In the genomic region with DNA sequence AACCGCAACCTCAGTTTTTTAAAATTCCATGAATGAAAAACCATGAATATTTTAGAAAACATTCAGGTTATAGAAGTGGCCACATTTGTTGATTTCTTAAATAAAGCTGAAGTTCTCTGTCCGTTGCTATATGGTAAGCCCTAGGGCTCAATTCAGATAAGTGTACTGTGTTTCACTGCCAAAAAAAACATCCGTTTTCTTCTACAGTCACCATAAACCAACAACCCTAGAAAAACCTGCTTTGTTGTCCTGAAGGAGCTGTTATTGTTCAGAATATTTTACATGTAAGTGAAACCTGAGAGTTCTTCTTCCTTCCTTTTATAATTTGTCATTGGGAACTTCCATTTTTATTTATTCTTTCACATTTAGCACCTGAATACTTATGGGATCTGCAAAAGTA, we compare ENCODE assay signal across 17 cellular contexts.
DNase-seq lines count a peak whose midpoint lies in the region; ATAC-seq and TF ChIP-seq lines count a peak whose summit lies in the region.
"Had no signal": no experiment of that assay in that cellular context is flagged by ENCODE, and none has a peak within 500 bp of the region (broad histone marks: within the 10 kb centered on the region; RNA-seq: fewer than 3 reads in every experiment).

No MANE protein-coding gene starts in this region.

- DNase-seq in EH (ENCODE audit: low read depth) (peak; percentile 52), NCI-H146 treated with DMSO at 0.1 percent for 48 hours (lab: John Stamatoyannopoulos, UW; ENCODE audit: unreplicated experiment) (peak; percentile 20), left kidney (ENCODE audit: low read depth, low spot score) (peak; percentile 43), cerebellar cortex (ENCODE audit: low spot score) (no peak), hippocampal formation (lab: John Stamatoyannopoulos, UW) (no peak), thyroid gland (no peak)
- DNase-seq in activated CD8-positive, alpha-beta T cell treated with anti-CD3 and anti-CD28 coated beads for 36 hours = no peak
- DNase-seq: activated CD8-positive, alpha-beta memory T cell treated with anti-CD3 and anti-CD28 coated beads, Interleukin-2, amount 50 U/mL, for 48 hours; AML-193; Calu3; GDM1; heart left ventricle; naive thymus-derived CD8-positive, alpha-beta T cell; NCI-H1930; Right ventricle myocardium superior had no signal

- ATAC-seq in activated CD8-positive, alpha-beta T cell treated with anti-CD3 and anti-CD28 coated beads for 36 hours = no peak
- ATAC-seq: heart left ventricle; naive thymus-derived CD8-positive, alpha-beta T cell had no signal

- CTCF ChIA-PET in activated CD8-positive, alpha-beta T cell treated with anti-CD3 and anti-CD28 coated beads for 36 hours (lab: Charles Lee) = no interaction called here

- no peak overlapping the region for H3K4me3 ChIP-seq in thyroid gland (replicated peaks in 1 of 3)
- H3K4me3 ChIP-seq: heart left ventricle had no signal

- H3K36me3 Mint-ChIP-seq in activated CD8-positive, alpha-beta T cell treated with anti-CD3 and anti-CD28 coated beads for 36 hours (ENCODE audit: low read depth) = no peaks in the 10 kb centered on the region
- H3K36me3 Mint-ChIP-seq: naive thymus-derived CD8-positive, alpha-beta T cell had no signal

- intact Hi-C loops in activated CD8-positive, alpha-beta T cell treated with anti-CD3 and anti-CD28 coated beads for 36 hours (cut with micrococcal nuclease) = no loop called here
- intact Hi-C loops in thyroid gland (cut with DNase I) = no loop called here

- H3K27me3 ChIP-seq in thyroid gland = no peaks in the 10 kb centered on the region

- H3K27ac ChIP-seq in VCaP = peak overlapping the region; percentile 63
- no peak overlapping the region for H3K27ac ChIP-seq in thyroid gland
- H3K27ac ChIP-seq: heart left ventricle had no signal

- H3K4me1 Mint-ChIP-seq in activated CD8-positive, alpha-beta T cell treated with anti-CD3 and anti-CD28 coated beads for 36 hours (ENCODE audit: low read depth) = no peaks in the 10 kb centered on the region
- H3K4me1 Mint-ChIP-seq: naive thymus-derived CD8-positive, alpha-beta T cell had no signal

- no peaks in the 10 kb centered on the region for H3K4me1 ChIP-seq in thyroid gland
- H3K4me1 ChIP-seq: heart left ventricle had no signal

- TF ChIP-seq CTCF in VCaP (conservative IDR thresholded peaks at IDR 0.05) = no peak
- no peak for TF ChIP-seq CTCF in activated CD8-positive, alpha-beta T cell treated with anti-CD3 and anti-CD28 coated beads for 36 hours (IDR thresholded peaks at IDR 0.05)
- TF ChIP-seq CTCF in thyroid gland (IDR thresholded peaks at IDR 0.05) = no peak

- 37% methylated on average over 3 of the region's 3 CpGs for WGBS in thyroid gland, 2 donors

- H3K4me3 Mint-ChIP-seq in activated CD8-positive, alpha-beta T cell treated with anti-CD3 and anti-CD28 coated beads for 36 hours = no peak overlapping the region
- H3K4me3 Mint-ChIP-seq: naive thymus-derived CD8-positive, alpha-beta T cell; T-helper 2 cell treated with Interferon-gamma antibody and Interleukin-4, amounts not matched to agents 5 μg/mL and 100 μg/mL, for 36 hours had no signal

- H3K36me3 ChIP-seq in thyroid gland = no peaks in the 10 kb centered on the region
- H3K36me3 ChIP-seq: heart left ventricle had no signal

- no peaks in the 10 kb centered on the region for H3K9me3 Mint-ChIP-seq in activated CD8-positive, alpha-beta T cell treated with anti-CD3 and anti-CD28 coated beads for 36 hours
- H3K9me3 Mint-ChIP-seq: T-helper 2 cell treated with Interferon-gamma antibody and Interleukin-4, amounts not matched to agents 5 μg/mL and 100 μg/mL, for 36 hours had no signal

- H3K9me3 ChIP-seq in thyroid gland = no peaks in the 10 kb centered on the region

- TF ChIP-seq POLR2A in thyroid gland (IDR thresholded peaks at IDR 0.05) = no peak

- H3K27me3 Mint-ChIP-seq in activated CD8-positive, alpha-beta T cell treated with anti-CD3 and anti-CD28 coated beads for 36 hours = peaks cover 6% of the 10 kb centered on the region

- POLR2A ChIA-PET in activated CD8-positive, alpha-beta T cell treated with anti-CD3 and anti-CD28 coated beads for 36 hours (lab: Charles Lee) = no interaction called here

- H3K27ac Mint-ChIP-seq in activated CD8-positive, alpha-beta T cell treated with anti-CD3 and anti-CD28 coated beads for 36 hours = no peak overlapping the region
- H3K27ac Mint-ChIP-seq: naive thymus-derived CD8-positive, alpha-beta T cell; T-helper 2 cell treated with Interferon-gamma antibody and Interleukin-4, amounts not matched to agents 5 μg/mL and 100 μg/mL, for 36 hours had no signal

Comparison
In these comparisons a context has a peak if more than half of its experiments do, and no peak if none do; other contexts are left out.
1. DNase-seq: peak in EH (single experiment), NCI-H146 treated with DMSO at 0.1 percent for 48 hours (single experiment) and left kidney (single experiment); none in cerebellar cortex (single experiment), hippocampal formation (0 of 2), activated CD8-positive, alpha-beta T cell treated with anti-CD3 and anti-CD28 coated beads for 36 hours (single experiment) and thyroid gland (0 of 2).